In genomic region chr9:92948032-92948534, GRCh38 we compare ENCODE assay signal across 10 cellular contexts. TPM values are rescaled to one million over a fixed set of nuclear protein-coding genes. Genes with fewer than 3 reads are reported as not detected.
A peak's percentile ranks its signal among the peaks of the same experiment; 100 is the strongest.
DNase-seq lines count a peak whose midpoint lies in the region; ATAC-seq and TF ChIP-seq lines count a peak whose summit lies in the region.
"Had no signal": no experiment of that assay in that cellular context is flagged by ENCODE, and none has a peak within 500 bp of the region (broad histone marks: within the 10 kb centered on the region; RNA-seq: fewer than 3 reads in every experiment).

No MANE protein-coding gene starts in this region.

- H3K36me3 Mint-ChIP-seq in activated CD4-positive, alpha-beta T cell treated with anti-CD3 and anti-CD28 coated beads, Interleukin-2, amount 10 ng/mL, durations not matched to agents 24 days and 14 days (ENCODE audit: low read depth) = peaks cover 2% of the 10 kb centered on the region
- H3K36me3 Mint-ChIP-seq in T-cell = no peaks in the 10 kb centered on the region
- H3K36me3 Mint-ChIP-seq in glutamatergic neuron (ENCODE audit: unreplicated experiment) = no peaks in the 10 kb centered on the region

- CTCF ChIA-PET in T-cell (lab: Charles Lee) = no interaction called here

- peak overlapping the region; percentile 99 for H3K4me2 ChIP-seq in smooth muscle cell

- peak overlapping the region; percentile 88 for H3K4me3 Mint-ChIP-seq in activated CD4-positive, alpha-beta T cell treated with anti-CD3 and anti-CD28 coated beads, Interleukin-2, amount 10 ng/mL, durations not matched to agents 24 days and 14 days
- peak overlapping the region; percentile 94 to 98 (median 98) for H3K4me3 Mint-ChIP-seq in T-cell
- peak overlapping the region; percentile 85 for H3K4me3 Mint-ChIP-seq in glutamatergic neuron (ENCODE audit: unreplicated experiment)

- in situ Hi-C loops in GM13977 (cut with MboI; ENCODE audit: low pct_unique_long_range_greater_than_20kb, low sequenced_read_pairs, unreplicated experiment) = no loop called here

- peak overlapping the region; percentile 93 for H2AFZ ChIP-seq in smooth muscle cell (ENCODE audit: low read depth)

- no peaks in the 10 kb centered on the region for H3K79me2 ChIP-seq in smooth muscle cell (ENCODE audit: low read depth)

- ATAC-seq in T-cell (replicated peaks in 1 of 4) = peak in 1 of 4 experiments; percentile 23
- ATAC-seq in HG02763 (IDR thresholded peaks at IDR 0.05; ENCODE audit: unreplicated experiment) = no peak

- DNase-seq in activated CD4-positive, alpha-beta T cell treated with anti-CD3 and anti-CD28 coated beads, Interleukin-2, amount 10 ng/mL, durations not matched to agents 24 days and 14 days = no peak
- DNase-seq in activated CD4-positive, alpha-beta T cell treated with anti-CD3 and anti-CD28 coated beads, Interleukin-2, amount 50 U/mL, for 1 hour = no peak
- DNase-seq in T-cell (peak in 3 of 34 experiments; percentile 23 to 31 (median 25)), glutamatergic neuron (no peak), smooth muscle cell (lab: John Stamatoyannopoulos, UW; ENCODE audit: unreplicated experiment) (no peak), NCI-H82 (lab: John Stamatoyannopoulos, UW) (no peak), GM13977 (ENCODE audit: low spot score) (no peak)
- DNase-seq: GOT3 had no signal

- intact Hi-C loops in activated CD4-positive, alpha-beta T cell treated with anti-CD3 and anti-CD28 coated beads, Interleukin-2, amount 10 ng/mL, durations not matched to agents 24 days and 14 days (cut with micrococcal nuclease) = no loop called here

- no peak overlapping the region for H3K9ac ChIP-seq in smooth muscle cell (ENCODE audit: low read depth)

- no peak overlapping the region for H3K27ac Mint-ChIP-seq in activated CD4-positive, alpha-beta T cell treated with anti-CD3 and anti-CD28 coated beads, Interleukin-2, amount 10 ng/mL, durations not matched to agents 24 days and 14 days
- peak overlapping the region; percentile 95 to 99 for H3K27ac Mint-ChIP-seq in T-cell
- H3K27ac Mint-ChIP-seq in glutamatergic neuron (ENCODE audit: unreplicated experiment) = peak overlapping the region; percentile 16

- H3K9me3 Mint-ChIP-seq in activated CD4-positive, alpha-beta T cell treated with anti-CD3 and anti-CD28 coated beads, Interleukin-2, amount 10 ng/mL, durations not matched to agents 24 days and 14 days = no peaks in the 10 kb centered on the region
- H3K9me3 Mint-ChIP-seq in T-cell (no peaks in the 10 kb centered on the region), glutamatergic neuron (ENCODE audit: unreplicated experiment) (peaks cover 2% of the 10 kb centered on the region)

- peaks cover 22% of the 10 kb centered on the region for H3K4me1 Mint-ChIP-seq in activated CD4-positive, alpha-beta T cell treated with anti-CD3 and anti-CD28 coated beads, Interleukin-2, amount 10 ng/mL, durations not matched to agents 24 days and 14 days
- H3K4me1 Mint-ChIP-seq in T-cell (peaks cover 67 to 73% (median 70%) of the 10 kb centered on the region in 3 donors), glutamatergic neuron (ENCODE audit: low read depth, unreplicated experiment) (peaks cover 7% of the 10 kb centered on the region)

- H3K36me3 ChIP-seq in smooth muscle cell (ENCODE audit: low read depth) = no peaks in the 10 kb centered on the region

- POLR2A ChIA-PET in T-cell (lab: Charles Lee) = no interaction called here

- H4K20me1 ChIP-seq in smooth muscle cell (ENCODE audit: low read depth) = no peaks in the 10 kb centered on the region

- peaks cover 5% of the 10 kb centered on the region for H3K4me1 ChIP-seq in smooth muscle cell (ENCODE audit: low read depth)

- no peaks in the 10 kb centered on the region for H3K9me3 ChIP-seq in smooth muscle cell (replicated peaks; ENCODE audit: low read depth)

- H3K27me3 Mint-ChIP-seq in activated CD4-positive, alpha-beta T cell treated with anti-CD3 and anti-CD28 coated beads, Interleukin-2, amount 10 ng/mL, durations not matched to agents 24 days and 14 days = peaks cover 14% of the 10 kb centered on the region
- H3K27me3 Mint-ChIP-seq in T-cell = no peaks in the 10 kb centered on the region
- peaks cover 7% of the 10 kb centered on the region for H3K27me3 Mint-ChIP-seq in glutamatergic neuron (ENCODE audit: unreplicated experiment)

- no peak for TF ChIP-seq CTCF in glutamatergic neuron (IDR thresholded peaks at IDR 0.05; ENCODE audit: partially characterized antibody, unreplicated experiment)
- no peak for TF ChIP-seq CTCF in smooth muscle cell (IDR thresholded peaks at IDR 0.05; ENCODE audit: borderline replicate concordance, insufficient read depth, poor library complexity, severe bottlenecking)
- TF ChIP-seq CTCF in GM13977 (IDR thresholded peaks at IDR 0.05; ENCODE audit: extremely low read depth, insufficient read depth, missing control alignments) = no peak

- no peaks in the 10 kb centered on the region for H3F3A ChIP-seq in smooth muscle cell (ENCODE audit: low read depth)

- H3K27ac ChIP-seq in smooth muscle cell (ENCODE audit: low read depth) = no peak overlapping the region

- H3K4me3 ChIP-seq in smooth muscle cell = peak overlapping the region; percentile 79

- WGBS in smooth muscle cell (ENCODE audit: low lambda C conversion rate) = 95% methylated on average over 12 of the region's 12 CpGs

- H3K27me3 ChIP-seq in smooth muscle cell (ENCODE audit: low read depth) = no peaks in the 10 kb centered on the region

RNA-seq across cellular contexts. Expression of gene FGD3, which starts 0.8 kb away (rescaled TPM):
- total RNA-seq in activated CD4-positive, alpha-beta T cell treated with anti-CD3 and anti-CD28 coated beads, Interleukin-2, amount 10 ng/mL, durations not matched to agents 24 days and 14 days = 39.5 and 39.7 TPM in 2 replicates
- total RNA-seq in T-cell (100 to 1,000 TPM; 188 to 349 (median 293) TPM), glutamatergic neuron (ENCODE audit: unreplicated experiment) (1.2 TPM), smooth muscle cell (2.0 and 2.1 TPM in 2 replicates)
- polyA plus RNA-seq in smooth muscle cell = 1.1 and 3.1 TPM in 2 replicates
- polyA plus RNA-seq: BJ had no signal

Comparison
In these comparisons a context has a peak if more than half of its experiments do, and no peak if none do; other contexts are left out.
1. RNA of gene FGD3, which starts 0.8 kb away (total RNA-seq): 188 to 349 TPM in T-cell and 39.5 to 39.7 TPM in activated CD4-positive, alpha-beta T cell treated with anti-CD3 and anti-CD28 coated beads, Interleukin-2, amount 10 ng/mL, durations not matched to agents 24 days and 14 days; 2.0 to 2.1 TPM in smooth muscle cell and 1.2 TPM in glutamatergic neuron (single experiment); every median in the first group is over 10 times any median in the second.
2. Peak in every context shown above with its lines, with median percentiles within 50 percentile points of each other: H3K4me3 Mint-ChIP-seq.